Comparison of ENCODE assay signal across 1 cellular context in genomic region chr11:66728760-66729385, GRCh38.
TF ChIP-seq lines count a peak whose summit lies in the region.

Gene SPTBN2, minus strand, starts transcription at chr11:66729216. Its CDS starts 7,976 bp downstream, at chr11:66721240.

TF ChIP-seq in K562, 482 proteins besides CTCF, POLR2A, EP300 and RAD21 (continued from another document and continues in another):
- peak; percentile 4; the same call in 1 of the 2 replicates for TF ChIP-seq CXXC5 (CRISPR knock-in tag; IDR thresholded peaks at IDR 0.05)
- TF ChIP-seq RCOR1 (IDR thresholded peaks at IDR 0.05; ENCODE audit: borderline replicate concordance in 1 of 2, low read depth in 2 of 2, low read length in 2 of 2) = 0 out of 4 replicates have a peak, but pooled peaks of 1 of the 2 experiments have one; percentile 20
- TF ChIP-seq MGA (IDR thresholded peaks at IDR 0.05) = 0 out of 2 replicates have a peak, but pooled peaks have one; percentile 14
- 0 out of 2 replicates have a peak, but pooled peaks have one; percentile 12 for TF ChIP-seq MTA2 (IDR thresholded peaks at IDR 0.05; ENCODE audit: low read depth)
- peak in 1 of 2 experiments; percentile 63; a peak in 1 of 4 replicates for TF ChIP-seq HDAC1 (IDR thresholded peaks at IDR 0.05)
- TF ChIP-seq PCBP1 (IDR thresholded peaks at IDR 0.05; ENCODE audit: low read depth, low read length, poor library complexity, severe bottlenecking) = no peak
- peak in 1 of 3 experiments; percentile 54 for TF ChIP-seq YY1 (IDR thresholded peaks at IDR 0.05; ENCODE audit: borderline replicate concordance in 1 of 3, control insufficient read depth in 1 of 3, extremely low read depth in 1 of 3, insufficient read depth in 3 of 3, insufficient read length in 1 of 3, insufficient replicate concordance in 2 of 3, low read depth in 1 of 3, low read length in 2 of 3)
- TF ChIP-seq MEF2D (tag; conservative IDR thresholded peaks at IDR 0.05; ENCODE audit: low read depth) = no peak
- peak; percentile 8 to 17; a peak in 1 of 4 replicates for TF ChIP-seq KDM1A (IDR thresholded peaks at IDR 0.05)
- peak; percentile 55; the same call in 1 of the 2 replicates for TF ChIP-seq TOE1 (IDR thresholded peaks at IDR 0.05; ENCODE audit: borderline replicate concordance)
- TF ChIP-seq TOE1 (CRISPR knock-in tag; IDR thresholded peaks at IDR 0.05; ENCODE audit: borderline replicate concordance, low read depth) = no peak
- TF ChIP-seq SP1 (CRISPR knock-in tag; IDR thresholded peaks at IDR 0.05) = peak; percentile 34; the same call in 1 of the 2 replicates
- TF ChIP-seq ZBTB5 (IDR thresholded peaks at IDR 0.05) = no peak
- TF ChIP-seq MAFG (tag; conservative IDR thresholded peaks at IDR 0.05) = peak; percentile 71
- peak; percentile 39; the same call in 1 of the 2 replicates for TF ChIP-seq FOXM1 (IDR thresholded peaks at IDR 0.05; ENCODE audit: low read depth)
- TF ChIP-seq FOXM1 (CRISPR knock-in tag; IDR thresholded peaks at IDR 0.05; ENCODE audit: low read depth) = no peak
- peak; percentile 15; the same call in 1 of the 2 replicates for TF ChIP-seq MAFF (IDR thresholded peaks at IDR 0.05; ENCODE audit: low read length)
- TF ChIP-seq TRIM24 (IDR thresholded peaks at IDR 0.05) = 0 out of 4 replicates have a peak, but pooled peaks of 1 of the 2 experiments have one; percentile 26
- TF ChIP-seq BCOR (IDR thresholded peaks at IDR 0.05) = peak; percentile 33; the same call in 1 of the 2 replicates
- TF ChIP-seq HCFC1 (IDR thresholded peaks at IDR 0.05; ENCODE audit: low read depth, low read length) = no peak
- peak; percentile 76; the same call in 1 of the 2 replicates for TF ChIP-seq CTBP1 (IDR thresholded peaks at IDR 0.05; ENCODE audit: borderline replicate concordance)
- TF ChIP-seq SMARCC2 (IDR thresholded peaks at IDR 0.05; ENCODE audit: low read depth) = peak; percentile 34; the same call in 1 of the 2 replicates
- TF ChIP-seq DPF2 (IDR thresholded peaks at IDR 0.05) = peak; percentile 90
- TF ChIP-seq PRDM10 (IDR thresholded peaks at IDR 0.05; ENCODE audit: partially characterized antibody) = peak; percentile 47
- no peak for TF ChIP-seq ATF1 (CRISPR knock-in tag; IDR thresholded peaks at IDR 0.05)
- peak; percentile 34; the same call in 1 of the 2 replicates for TF ChIP-seq ATF1 (tag; IDR thresholded peaks at IDR 0.05)
- no peak for TF ChIP-seq BRCA1 (IDR thresholded peaks at IDR 0.05)
- TF ChIP-seq BRCA1 (CRISPR knock-in tag; IDR thresholded peaks at IDR 0.05) = no peak
- TF ChIP-seq ZNF133 (CRISPR knock-in tag; IDR thresholded peaks at IDR 0.05) = no peak
- peak; percentile 27 for TF ChIP-seq TBP (optimal IDR thresholded peaks at IDR 0.05; ENCODE audit: low read depth, low read length)
- peak; percentile 34; the same call in 1 of the 2 replicates for TF ChIP-seq TCF3 (CRISPR knock-in tag; IDR thresholded peaks at IDR 0.05)
- 0 out of 2 replicates have a peak, but pooled peaks have one; percentile 29 for TF ChIP-seq STAT5A (IDR thresholded peaks at IDR 0.05; ENCODE audit: borderline replicate concordance, low read length)
- TF ChIP-seq C11orf30 (IDR thresholded peaks at IDR 0.05; ENCODE audit: low read depth) = peak; percentile 67
- TF ChIP-seq SMARCA4 (IDR thresholded peaks at IDR 0.05) = peak; percentile 68
- peak; percentile 74 for TF ChIP-seq EGR1 (conservative IDR thresholded peaks at IDR 0.05)
- TF ChIP-seq GATAD2A (IDR thresholded peaks at IDR 0.05) = peak; percentile 55; the same call in 1 of the 2 replicates
- no peak for TF ChIP-seq NR2C2 (CRISPR knock-in tag; IDR thresholded peaks at IDR 0.05)
- TF ChIP-seq NR2C2 (tag; IDR thresholded peaks at IDR 0.05) = no peak
- TF ChIP-seq, protein P1, sequence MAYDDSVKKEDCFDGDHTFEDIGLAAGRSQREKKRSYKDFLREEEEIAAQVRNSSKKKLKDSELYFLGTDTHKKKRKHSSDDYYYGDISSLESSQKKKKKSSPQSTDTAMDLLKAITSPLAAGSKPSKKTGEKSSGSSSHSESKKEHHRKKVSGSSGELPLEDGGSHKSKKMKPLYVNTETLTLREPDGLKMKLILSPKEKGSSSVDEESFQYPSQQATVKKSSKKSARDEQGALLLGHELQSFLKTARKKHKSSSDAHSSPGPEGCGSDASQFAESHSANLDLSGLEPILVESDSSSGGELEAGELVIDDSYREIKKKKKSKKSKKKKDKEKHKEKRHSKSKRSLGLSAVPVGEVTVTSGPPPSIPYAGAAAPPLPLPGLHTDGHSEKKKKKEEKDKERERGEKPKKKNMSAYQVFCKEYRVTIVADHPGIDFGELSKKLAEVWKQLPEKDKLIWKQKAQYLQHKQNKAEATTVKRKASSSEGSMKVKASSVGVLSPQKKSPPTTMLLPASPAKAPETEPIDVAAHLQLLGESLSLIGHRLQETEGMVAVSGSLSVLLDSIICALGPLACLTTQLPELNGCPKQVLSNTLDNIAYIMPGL (CRISPR knock-in tag; IDR thresholded peaks at IDR 0.05) = no peak
- TF ChIP-seq PHF21A (IDR thresholded peaks at IDR 0.05; ENCODE audit: borderline replicate concordance, low read depth) = peak; percentile 57; the same call in 1 of the 2 replicates
- TF ChIP-seq ZFP1 (CRISPR knock-in tag; IDR thresholded peaks at IDR 0.05) = no peak
- TF ChIP-seq BCLAF1 (IDR thresholded peaks at IDR 0.05; ENCODE audit: borderline replicate concordance in 1 of 2, control insufficient read depth in 1 of 2, low read depth in 2 of 2, low read length in 1 of 2) = no peak
